15 cellular contexts compared by ENCODE assay signal in genomic region chr5:143427122-143427735, GRCh38. TPM values are rescaled to one million over a fixed set of nuclear protein-coding genes. Genes with fewer than 3 reads are reported as not detected.
A peak's percentile ranks its signal among the peaks of the same experiment; 100 is the strongest.
DNase-seq lines count a peak whose midpoint lies in the region; ATAC-seq and TF ChIP-seq lines count a peak whose summit lies in the region.
"Had no signal": no experiment of that assay in that cellular context is flagged by ENCODE, and none has a peak within 500 bp of the region (broad histone marks: within the 10 kb centered on the region; RNA-seq: fewer than 3 reads in every experiment).

No MANE protein-coding gene starts in this region.

- H3F3A ChIP-seq in PC-3 (ENCODE audit: low read length, unreplicated experiment) = no peaks in the 10 kb centered on the region

- DNase-seq in activated T-cell treated with anti-CD3 and anti-CD28 coated beads, Interleukin-2, amount 50 U/mL, for 24 hours = no peak
- DNase-seq in activated T-cell treated with anti-CD3 and anti-CD28 coated beads, Interleukin-2, amount 50 U/mL, for 1 hour = no peak
- DNase-seq in stimulated activated naive CD8-positive, alpha-beta T cell treated with anti-CD3 and anti-CD28 coated beads, Interleukin-15, Interleukin-2, amounts not matched to agents 100 U/mL and 50 U/mL, for 24 hours = no peak
- no peak for DNase-seq in PC-3
- no peak for DNase-seq in cerebellar nuclear complex (lab: John Stamatoyannopoulos, UW)
- DNase-seq in omental fat pad (ENCODE audit: low spot score) = no peak
- DNase-seq: mammary epithelial cell, NCI-H1092 treated with DMSO at 0.1 percent for 48 hours, NCI-H226, occipital lobe had no signal

- H3K9me3 ChIP-seq in PC-3 (ENCODE audit: low read length) = no peaks in the 10 kb centered on the region
- H3K9me3 ChIP-seq: A549 had no signal

- BruUV-seq in PC-3 (replicated peaks; lab: Mats Ljungman, UMichigan) = no TSS peak

- H3K79me2 ChIP-seq in PC-3 (ENCODE audit: low read length) = no peaks in the 10 kb centered on the region

- H3K27ac ChIP-seq in PC-3 (ENCODE audit: low read length) = no peak overlapping the region
- H3K27ac ChIP-seq: A549, skin epidermis had no signal

- H4K20me1 ChIP-seq in PC-3 (ENCODE audit: low read length) = no peaks in the 10 kb centered on the region

- H3K4me1 ChIP-seq in PC-3 (ENCODE audit: insufficient read depth, low read length) = no peaks in the 10 kb centered on the region

- peaks cover 59% of the 10 kb centered on the region for H3K4me1 Mint-ChIP-seq in activated T-cell treated with anti-CD3 and anti-CD28 coated beads, Interleukin-2, amount 50 U/mL, for 24 hours (ENCODE audit: low read depth)

- peaks cover 5% of the 10 kb centered on the region for H3K9me3 Mint-ChIP-seq in activated T-cell treated with anti-CD3 and anti-CD28 coated beads, Interleukin-2, amount 50 U/mL, for 24 hours

- TF ChIP-seq CTCF in PC-3 (conservative IDR thresholded peaks at IDR 0.05; ENCODE audit: low read depth, low read length) = no peak
- no peak for TF ChIP-seq CTCF in omental fat pad (IDR thresholded peaks at IDR 0.05)

- no peak overlapping the region for H3K4me2 ChIP-seq in PC-3 (ENCODE audit: low read length)
- H3K4me2 ChIP-seq: A549 had no signal

- peak overlapping the region; percentile 5 for H3K4me3 Mint-ChIP-seq in activated T-cell treated with anti-CD3 and anti-CD28 coated beads, Interleukin-2, amount 50 U/mL, for 24 hours
- H3K4me3 Mint-ChIP-seq: activated T-helper 1 cell treated with anti-CD3 and anti-CD28 coated beads, Interleukin-12 subunit alpha, Interleukin-12 subunit beta, Interleukin-2, Interleukin-4 antibody, amounts not matched to agents 30 ng/mL and 10 ng/mL and 1 ng/mL, durations not matched to agents 14 hours and 24 hours and 36 hours had no signal

- CTCF ChIA-PET in PC-3 (lab: Charles Lee) = no interaction called here

- no peaks in the 10 kb centered on the region for H3K27me3 ChIP-seq in PC-3 (ENCODE audit: low read length)

- no peaks in the 10 kb centered on the region for H3K27me3 Mint-ChIP-seq in activated T-cell treated with anti-CD3 and anti-CD28 coated beads, Interleukin-2, amount 50 U/mL, for 24 hours

- no peak overlapping the region for H2AFZ ChIP-seq in PC-3 (ENCODE audit: low read length)

- intact Hi-C loops in PC-3 (cut with micrococcal nuclease) = no loop called here

- H3K9me2 ChIP-seq in PC-3 (replicated peaks; ENCODE audit: low read length) = no peaks in the 10 kb centered on the region

- no peak overlapping the region for H3K9ac ChIP-seq in PC-3 (ENCODE audit: low read length)

- H3K4me3 ChIP-seq in PC-3 (ENCODE audit: low read length) = no peak overlapping the region
- H3K4me3 ChIP-seq: A549, skin epidermis had no signal

- peak; percentile 42 for ATAC-seq in GM21528 (IDR thresholded peaks at IDR 0.05; ENCODE audit: low FRiP score, unreplicated experiment)
- ATAC-seq in HG03342 (IDR thresholded peaks at IDR 0.05; ENCODE audit: unreplicated experiment) = peak; percentile 41
- peak; percentile 55 for ATAC-seq in stimulated activated naive CD8-positive, alpha-beta T cell treated with anti-CD3 and anti-CD28 coated beads, Interleukin-15, Interleukin-2, amounts not matched to agents 100 U/mL and 50 U/mL, for 24 hours
- no peak for ATAC-seq in PC-3
- no peak for ATAC-seq in omental fat pad (ENCODE audit: low FRiP score)
- ATAC-seq: A549 had no signal

- peak overlapping the region; percentile 72 for H3K27ac Mint-ChIP-seq in activated T-cell treated with anti-CD3 and anti-CD28 coated beads, Interleukin-2, amount 50 U/mL, for 24 hours
- H3K27ac Mint-ChIP-seq: activated T-helper 1 cell treated with anti-CD3 and anti-CD28 coated beads, Interleukin-12 subunit alpha, Interleukin-12 subunit beta, Interleukin-2, Interleukin-4 antibody, amounts not matched to agents 30 ng/mL and 10 ng/mL and 1 ng/mL, durations not matched to agents 14 hours and 24 hours and 36 hours had no signal

- peaks cover 5% of the 10 kb centered on the region for H3K36me3 Mint-ChIP-seq in activated T-cell treated with anti-CD3 and anti-CD28 coated beads, Interleukin-2, amount 50 U/mL, for 24 hours (ENCODE audit: low read depth)

- POLR2A ChIA-PET in PC-3 (lab: Charles Lee; ENCODE audit: unreplicated experiment) = no interaction called here

- no peaks in the 10 kb centered on the region for H3K36me3 ChIP-seq in PC-3 (ENCODE audit: low read depth, low read length)

RNA-seq across cellular contexts. Expression of gene NR3C1, which starts 23.7 kb away (rescaled TPM):
- total RNA-seq in PC-3 (2014; rRNA removed) (13.0 and 14.5 TPM in 2 replicates), omental fat pad (100 to 1,000 TPM in 1 of 4 donors, 10 to 100 TPM in 3; 57.1 to 102 (median 62.3) TPM)

Comparison
In these comparisons a context has a peak if more than half of its experiments do, and no peak if none do; other contexts are left out.
1. ATAC-seq: peak in GM21528 (single experiment), HG03342 (single experiment) and stimulated activated naive CD8-positive, alpha-beta T cell treated with anti-CD3 and anti-CD28 coated beads, Interleukin-15, Interleukin-2, amounts not matched to agents 100 U/mL and 50 U/mL, for 24 hours (single experiment); none in PC-3 (single experiment) and omental fat pad (single experiment).